In the genomic region with DNA sequence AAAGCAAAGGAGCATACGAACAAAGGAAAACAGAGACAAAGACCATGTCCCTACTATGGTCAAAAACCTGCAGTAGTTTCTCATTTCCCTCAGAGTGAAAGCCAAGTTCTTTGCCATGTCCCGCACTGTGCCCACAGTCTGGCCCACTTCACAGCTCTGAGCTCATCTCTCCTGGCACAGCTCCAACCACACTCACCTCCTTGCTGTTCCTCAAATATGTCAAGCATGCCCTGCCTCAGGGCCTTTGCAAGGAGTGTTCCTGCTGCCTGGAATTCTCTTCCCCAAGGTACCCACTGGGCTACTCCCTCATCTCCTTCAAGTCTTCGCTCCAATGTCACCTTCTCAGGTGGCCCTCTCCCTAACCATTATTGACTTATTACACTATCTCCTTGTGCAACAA, we compare ENCODE assay signal across 1 cellular context.
TF ChIP-seq lines count a peak whose summit lies in the region.

No MANE protein-coding gene starts in this region.

TF ChIP-seq in SK-N-SH treated with all-trans-retinoic acid at 6 μM for 48 hours, 23 proteins besides CTCF, POLR2A, EP300 and RAD21 (continued from another document):
- TF ChIP-seq, protein P1, sequence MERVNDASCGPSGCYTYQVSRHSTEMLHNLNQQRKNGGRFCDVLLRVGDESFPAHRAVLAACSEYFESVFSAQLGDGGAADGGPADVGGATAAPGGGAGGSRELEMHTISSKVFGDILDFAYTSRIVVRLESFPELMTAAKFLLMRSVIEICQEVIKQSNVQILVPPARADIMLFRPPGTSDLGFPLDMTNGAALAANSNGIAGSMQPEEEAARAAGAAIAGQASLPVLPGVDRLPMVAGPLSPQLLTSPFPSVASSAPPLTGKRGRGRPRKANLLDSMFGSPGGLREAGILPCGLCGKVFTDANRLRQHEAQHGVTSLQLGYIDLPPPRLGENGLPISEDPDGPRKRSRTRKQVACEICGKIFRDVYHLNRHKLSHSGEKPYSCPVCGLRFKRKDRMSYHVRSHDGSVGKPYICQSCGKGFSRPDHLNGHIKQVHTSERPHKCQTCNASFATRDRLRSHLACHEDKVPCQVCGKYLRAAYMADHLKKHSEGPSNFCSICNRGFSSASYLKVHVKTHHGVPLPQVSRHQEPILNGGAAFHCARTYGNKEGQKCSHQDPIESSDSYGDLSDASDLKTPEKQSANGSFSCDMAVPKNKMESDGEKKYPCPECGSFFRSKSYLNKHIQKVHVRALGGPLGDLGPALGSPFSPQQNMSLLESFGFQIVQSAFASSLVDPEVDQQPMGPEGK (CRISPR knock-in tag; IDR thresholded peaks at IDR 0.05; ENCODE audit: borderline replicate concordance) = no peak
- no peak for TF ChIP-seq SNAI2 (CRISPR knock-in tag; IDR thresholded peaks at IDR 0.05)
- no peak for TF ChIP-seq ZNF8 (CRISPR knock-in tag; IDR thresholded peaks at IDR 0.05)
- TF ChIP-seq ZNF70 (CRISPR knock-in tag; IDR thresholded peaks at IDR 0.05) = no peak
- no peak for TF ChIP-seq ARNTL (CRISPR knock-in tag; IDR thresholded peaks at IDR 0.05; ENCODE audit: borderline replicate concordance, low read depth)
TF ChIP-seq in SK-N-SH treated with all-trans-retinoic acid at 6 μM for 48 hours: peak in this region for 0.
